Comparison of ENCODE assay signal across 8 cellular contexts in genomic region chr7:1567893-1568292, GRCh38. TPM values are rescaled to one million over a fixed set of nuclear protein-coding genes. Genes with fewer than 3 reads are reported as not detected.
DNase-seq lines count a peak whose midpoint lies in the region; ATAC-seq, FAIRE-seq and TF ChIP-seq lines count a peak whose summit lies in the region.
"Had no signal": no experiment of that assay in that cellular context is flagged by ENCODE, and none has a peak within 500 bp of the region (broad histone marks: within the 10 kb centered on the region; RNA-seq: fewer than 3 reads in every experiment).

No MANE protein-coding gene starts in this region.

- no peaks in the 10 kb centered on the region for H3K27me3 ChIP-seq in gastrocnemius medialis

- CTCF ChIA-PET in GM10248 (lab: Yijun Ruan, JAX) = interaction anchor here (2.1 kb wide), 1 partner anchor 10 kb away, joined by 5 read pairs; no protein-coding TSS in a partner anchor

- in situ Hi-C loops in gastrocnemius medialis (cut with MboI; ENCODE audit: low sequenced_read_pairs in 4 of 4) = loop anchor here in 1 of 4 donors (5.0 kb wide), 1 partner anchor 56 kb away; no protein-coding TSS in a partner anchor

- H3K4me1 ChIP-seq in gastrocnemius medialis = peaks cover 26 to 42% of the 10 kb centered on the region in 2 donors

- peak; percentile 71 for DNase-seq in ELF-1 (ENCODE audit: low read depth, low spot score)
- peak; percentile 87 for DNase-seq in RCC 7860 (ENCODE audit: low spot score)
- DNase-seq in epithelial cell of proximal tubule (ENCODE audit: low read depth) = peak; percentile 45
- peak; percentile 36 to 59 for DNase-seq in gastrocnemius medialis
- no peak for DNase-seq in COR-L47 (lab: John Stamatoyannopoulos, UW)
- DNase-seq in GM10248 (ENCODE audit: extremely low spot score) = no peak
- DNase-seq: islet precursor cell had no signal

- intact Hi-C loops in gastrocnemius medialis (cut with DNase I; ENCODE audit: low total_unique reads) = no loop called here

- ATAC-seq in gastrocnemius medialis (peak; percentile 22 to 41), GM18502 (IDR thresholded peaks at IDR 0.05; ENCODE audit: poor library complexity, unreplicated experiment) (no peak)

- TF ChIP-seq POLR2A in gastrocnemius medialis (IDR thresholded peaks at IDR 0.05) = no peak

- no peaks in the 10 kb centered on the region for H3K9me3 ChIP-seq in gastrocnemius medialis

- POLR2A ChIA-PET in GM10248 (lab: Yijun Ruan, JAX) = no interaction called here

- peak overlapping the region; percentile 93 to 99 (median 94) for H3K27ac ChIP-seq in gastrocnemius medialis

- FAIRE-seq in RCC 7860 (lab: Jason Lieb, UNC) = peak; percentile 92

- no peaks in the 10 kb centered on the region for H3K36me3 ChIP-seq in gastrocnemius medialis

- TF ChIP-seq CTCF in epithelial cell of proximal tubule (conservative IDR thresholded peaks at IDR 0.05; ENCODE audit: low read depth, low read length) (no peak), gastrocnemius medialis (IDR thresholded peaks at IDR 0.05 in 4 of 5, conservative IDR thresholded peaks at IDR 0.05 in 1 of 5) (no peak), GM10248 (IDR thresholded peaks at IDR 0.05; ENCODE audit: control extremely low read depth, extremely low read depth, low read depth, missing control alignments) (no peak)

- H3K4me3 ChIP-seq in epithelial cell of proximal tubule (ENCODE audit: low read depth, low read length) = peak overlapping the region; percentile 0
- peak overlapping the region in 1 of 4 donors; percentile 11 for H3K4me3 ChIP-seq in gastrocnemius medialis

RNA-seq across cellular contexts. Expression of gene PSMG3, which starts 1.9 kb away (rescaled TPM):
- total RNA-seq in epithelial cell of proximal tubule (55.4 and 84.0 TPM in 2 replicates), gastrocnemius medialis (10 to 100 TPM; 25.4 to 46.4 (median 32.2) TPM)

RNA-seq across cellular contexts. Expression of gene TMEM184A, which starts 11.9 kb away (rescaled TPM):
- total RNA-seq in epithelial cell of proximal tubule (2.2 and 3.6 TPM in 2 replicates), gastrocnemius medialis (1 to 10 TPM in 3 of 4 donors, under 1 TPM in 1; 0.55 to 3.3 (median 1.3) TPM)

RNA-seq across cellular contexts. Expression of gene MAFK, which starts 37.4 kb away (rescaled TPM):
- total RNA-seq in epithelial cell of proximal tubule (14.4 and 19.3 TPM in 2 replicates), gastrocnemius medialis (100 to 1,000 TPM in 1 of 4 donors, 10 to 100 TPM in 3; 33.5 to 112 (median 75.3) TPM)

Comparison
In these comparisons a context has a peak if more than half of its experiments do, and no peak if none do; other contexts are left out.
1. DNase-seq: peak in ELF-1 (single experiment), RCC 7860 (single experiment), epithelial cell of proximal tubule (single experiment) and gastrocnemius medialis (2 of 2); none in COR-L47 (single experiment) and GM10248 (single experiment).